In the genomic region with DNA sequence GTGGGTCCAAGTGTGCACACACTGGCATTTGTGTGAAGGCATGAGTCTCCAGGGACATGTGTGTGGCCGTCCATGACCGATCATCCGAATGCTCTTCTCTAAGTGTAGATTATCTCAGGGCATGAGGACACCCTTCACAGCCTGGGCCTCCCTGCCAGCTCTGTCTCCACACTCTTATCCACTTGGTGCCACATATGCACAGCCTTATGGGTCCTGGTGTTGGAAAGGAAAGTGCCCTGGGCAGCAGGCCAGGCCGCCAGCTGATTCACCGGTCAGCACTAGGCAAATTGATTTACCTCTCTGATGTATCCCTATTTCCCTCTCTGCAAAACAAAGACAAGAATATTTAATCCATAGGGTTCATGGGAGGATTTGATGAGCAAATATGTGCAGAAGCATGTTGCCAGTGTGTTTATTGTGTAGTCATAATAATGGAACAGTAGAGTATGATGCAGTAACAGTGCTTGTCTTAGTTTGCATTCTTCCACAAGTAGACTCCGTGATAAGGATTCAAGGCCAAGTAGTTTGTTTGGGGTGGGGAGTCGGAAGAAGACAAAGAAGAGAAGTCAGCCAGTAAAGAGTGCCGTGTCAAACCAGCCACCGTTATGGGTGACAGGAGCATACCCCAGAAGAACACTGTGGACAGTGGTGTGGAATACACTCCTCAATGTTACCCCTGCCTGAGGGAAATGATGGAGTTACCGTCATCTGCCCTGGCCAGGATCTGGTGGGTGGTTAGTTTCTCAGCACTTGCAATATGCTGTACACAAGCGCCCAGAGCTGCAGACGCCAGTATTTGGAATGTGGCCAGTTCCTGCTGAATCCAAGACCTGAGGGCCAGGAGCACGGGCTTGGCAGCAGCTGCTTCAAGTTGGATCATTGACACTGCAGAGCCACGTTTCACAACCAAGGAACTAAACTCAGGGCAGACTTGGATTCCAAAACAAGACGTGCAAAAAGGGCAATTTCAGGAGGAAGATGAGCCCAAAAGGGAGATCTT, we compare ENCODE assay signal across 10 cellular contexts.
DNase-seq lines count a peak whose midpoint lies in the region; ATAC-seq, FAIRE-seq and TF ChIP-seq lines count a peak whose summit lies in the region.
"Had no signal": no experiment of that assay in that cellular context is flagged by ENCODE, and none has a peak within 500 bp of the region (broad histone marks: within the 10 kb centered on the region; RNA-seq: fewer than 3 reads in every experiment).

No MANE protein-coding gene starts in this region.

- intact Hi-C loops in HepG2 (cut with micrococcal nuclease; ENCODE audit: unreplicated experiment) = no loop called here
- intact Hi-C loops in mammary epithelial cell (cut with micrococcal nuclease) = no loop called here

- no peaks in the 10 kb centered on the region for H4K20me1 ChIP-seq in HepG2 (ENCODE audit: insufficient read depth, low read length)
- no peaks in the 10 kb centered on the region for H4K20me1 ChIP-seq in mammary epithelial cell (ENCODE audit: insufficient read depth, low read length)

- POLR2A ChIA-PET in HepG2 (lab: Yijun Ruan, JAX) = no interaction called here

- peaks cover 2 to 11% (median 5%) of the 10 kb centered on the region in 4 donors for H3K4me1 ChIP-seq in liver (ENCODE audit: control insufficient read depth in 4 of 4, insufficient read depth in 4 of 4, low read length in 3 of 4)
- no peaks in the 10 kb centered on the region for H3K4me1 ChIP-seq in HepG2 (ENCODE audit: insufficient read depth, low read length)
- H3K4me1 ChIP-seq in mammary epithelial cell (ENCODE audit: insufficient read depth, low read length) = no peaks in the 10 kb centered on the region

- CTCF ChIA-PET in HepG2 (lab: Yijun Ruan, JAX; ENCODE audit: low intra/inter-chr PET ratio, low total read pairs) (no interaction called here), mammary epithelial cell (lab: Charles Lee; ENCODE audit: low non-redundant PET) (no interaction called here)

- H3K4me2 ChIP-seq in HepG2 (ENCODE audit: low read depth, low read length) = no peak overlapping the region
- no peak overlapping the region for H3K4me2 ChIP-seq in mammary epithelial cell (ENCODE audit: insufficient read depth, low read depth, low read length)

- WGBS in liver = 55% methylated on average over 15 of the region's 15 CpGs
- 70% methylated on average over 15 of the region's 15 CpGs for WGBS in HepG2 (ENCODE audit: low lambda C conversion rate)
- 31% methylated on average over 14 of the region's 15 CpGs for WGBS in mammary epithelial cell (ENCODE audit: low coverage, missing lambda C conversion rate)

- in situ Hi-C loops in HepG2 (cut with HindIII; ENCODE audit: extremely low pct_ligation_motif_present, low pct_unique_long_range_greater_than_20kb) = no loop called here
- in situ Hi-C loops in mammary epithelial cell (cut with MboI; ENCODE audit: low sequenced_read_pairs in 2 of 2) = no loop called here

- dilution Hi-C loops in mammary epithelial cell (cut with HindIII; ENCODE audit: low sequenced_read_pairs) = no loop called here

- no peak for TF ChIP-seq EP300 in HepG2 (IDR thresholded peaks at IDR 0.05; ENCODE audit: low read depth in 2 of 2, low read length in 2 of 2)
- no peak for TF ChIP-seq EP300 in HepG2 (CRISPR knock-in tag; IDR thresholded peaks at IDR 0.05; ENCODE audit: borderline replicate concordance)

- H3K79me2 ChIP-seq in HepG2 (ENCODE audit: insufficient read depth, low read length) (no peaks in the 10 kb centered on the region), mammary epithelial cell (ENCODE audit: insufficient read depth, low read length) (no peaks in the 10 kb centered on the region)

- H3K36me3 ChIP-seq in liver (ENCODE audit: control insufficient read depth in 4 of 4, insufficient read depth in 3 of 4, low read depth in 1 of 4, low read length in 3 of 4) = no peaks in the 10 kb centered on the region
- no peaks in the 10 kb centered on the region for H3K36me3 ChIP-seq in HepG2 (replicated peaks in 1 of 2; ENCODE audit: control insufficient read depth in 1 of 2, insufficient read depth in 2 of 2, low read length in 2 of 2)
- H3K36me3 ChIP-seq in mammary epithelial cell (ENCODE audit: insufficient read depth, low read length) = no peaks in the 10 kb centered on the region
- H3K36me3 ChIP-seq: neutrophil had no signal

- TF ChIP-seq POLR2A in HepG2 (IDR thresholded peaks at IDR 0.05; ENCODE audit: insufficient read depth in 1 of 2, low read depth in 2 of 2, low read length in 2 of 2) = no peak

- H3K9me3 ChIP-seq in liver (ENCODE audit: control insufficient read depth in 4 of 4, low read length in 3 of 4) = no peaks in the 10 kb centered on the region
- H3K9me3 ChIP-seq in HepG2 (ENCODE audit: low read length) = no peaks in the 10 kb centered on the region
- no peaks in the 10 kb centered on the region for H3K9me3 ChIP-seq in mammary epithelial cell (replicated peaks; ENCODE audit: insufficient read depth, low read length)
- H3K9me3 ChIP-seq: neutrophil had no signal

- DNase-seq in HepG2 (ENCODE audit: low spot score) = no peak
- peak; percentile 27 for DNase-seq in mammary epithelial cell
- peak; percentile 69 for DNase-seq in left lobe of liver (ENCODE audit: low spot score)
- no peak for DNase-seq in activated CD4-positive, alpha-beta T cell treated with anti-CD3 and anti-CD28 coated beads for 48 hours

- no peak overlapping the region for H3K9ac ChIP-seq in liver (ENCODE audit: low read depth in 1 of 2, low read length in 2 of 2)
- H3K9ac ChIP-seq in HepG2 (ENCODE audit: insufficient read depth, low read depth, low read length) = no peak overlapping the region
- no peak overlapping the region for H3K9ac ChIP-seq in mammary epithelial cell (ENCODE audit: insufficient read depth, low read length)

- H2AFZ ChIP-seq in HepG2 (ENCODE audit: low read length) (no peak overlapping the region), mammary epithelial cell (ENCODE audit: low read depth, low read length) (no peak overlapping the region)

- TF ChIP-seq RAD21 in liver (IDR thresholded peaks at IDR 0.05) (no peak), HepG2 (CRISPR knock-in tag; IDR thresholded peaks at IDR 0.05) (no peak)

- H3K4me3 ChIP-seq in liver (ENCODE audit: low read depth in 1 of 3, low read length in 3 of 3) = no peak overlapping the region
- no peak overlapping the region for H3K4me3 ChIP-seq in HepG2 (replicated peaks in 1 of 3; ENCODE audit: insufficient read depth in 1 of 3, low read depth in 2 of 3, low read length in 3 of 3)
- no peak overlapping the region for H3K4me3 ChIP-seq in mammary epithelial cell (replicated peaks in 1 of 3; ENCODE audit: insufficient read depth in 1 of 3, low read depth in 2 of 3, low read length in 3 of 3)

- no peak for FAIRE-seq in HepG2 (lab: Jason Lieb, UNC)

- TF ChIP-seq CTCF in liver (IDR thresholded peaks at IDR 0.05; ENCODE audit: low read depth, low read length, missing input control) (no peak), HepG2 (CRISPR knock-in tag; IDR thresholded peaks at IDR 0.05) (no peak), mammary epithelial cell (conservative IDR thresholded peaks at IDR 0.05 in 1 of 2, IDR thresholded peaks at IDR 0.05 in 1 of 2; ENCODE audit: extremely low read depth in 1 of 2, insufficient read depth in 1 of 2, low read depth in 1 of 2, low read length in 2 of 2) (no peak)

- no peak overlapping the region for H3K27ac ChIP-seq in liver (ENCODE audit: low read depth in 1 of 2, low read length in 2 of 2)
- H3K27ac ChIP-seq in HepG2 (ENCODE audit: extremely low read length, insufficient read depth, low read length) = no peak overlapping the region
- H3K27ac ChIP-seq in mammary epithelial cell (ENCODE audit: insufficient read depth, low read depth, low read length) = no peak overlapping the region
- H3K27ac ChIP-seq: HL-60, neutrophil had no signal

- BruUV-seq in HepG2 (replicated peaks; lab: Mats Ljungman, UMichigan) (no TSS peak), mammary epithelial cell (replicated peaks; lab: Mats Ljungman, UMichigan) (no TSS peak)

- ATAC-seq in HepG2 (no peak), left lobe of liver (peak; percentile 84), HG02885 (IDR thresholded peaks at IDR 0.05; ENCODE audit: poor library complexity, unreplicated experiment) (no peak), GM21423 (IDR thresholded peaks at IDR 0.05; ENCODE audit: unreplicated experiment) (no peak), HG02798 (IDR thresholded peaks at IDR 0.05; ENCODE audit: poor library complexity, unreplicated experiment) (no peak)

- no peaks in the 10 kb centered on the region for H3K27me3 ChIP-seq in liver (ENCODE audit: control insufficient read depth in 4 of 4, insufficient read depth in 4 of 4, low read length in 3 of 4)
- no peaks in the 10 kb centered on the region for H3K27me3 ChIP-seq in HepG2 (ENCODE audit: control insufficient read depth in 1 of 2, insufficient read depth in 2 of 2, low read length in 2 of 2)
- H3K27me3 ChIP-seq in mammary epithelial cell (ENCODE audit: insufficient read depth, low read length) = no peaks in the 10 kb centered on the region
- H3K27me3 ChIP-seq: neutrophil had no signal

TF ChIP-seq in liver, 16 proteins besides CTCF, POLR2A, EP300 and RAD21 (continues in another document):
- peak; percentile 9 for TF ChIP-seq FOXA2 (IDR thresholded peaks at IDR 0.05)

TF ChIP-seq in HepG2, 621 proteins besides CTCF, POLR2A, EP300 and RAD21 (continues in another document):
- no peak for TF ChIP-seq ZBTB20 (CRISPR knock-in tag; IDR thresholded peaks at IDR 0.05; ENCODE audit: borderline replicate concordance, low read depth)
- TF ChIP-seq, protein P1, sequence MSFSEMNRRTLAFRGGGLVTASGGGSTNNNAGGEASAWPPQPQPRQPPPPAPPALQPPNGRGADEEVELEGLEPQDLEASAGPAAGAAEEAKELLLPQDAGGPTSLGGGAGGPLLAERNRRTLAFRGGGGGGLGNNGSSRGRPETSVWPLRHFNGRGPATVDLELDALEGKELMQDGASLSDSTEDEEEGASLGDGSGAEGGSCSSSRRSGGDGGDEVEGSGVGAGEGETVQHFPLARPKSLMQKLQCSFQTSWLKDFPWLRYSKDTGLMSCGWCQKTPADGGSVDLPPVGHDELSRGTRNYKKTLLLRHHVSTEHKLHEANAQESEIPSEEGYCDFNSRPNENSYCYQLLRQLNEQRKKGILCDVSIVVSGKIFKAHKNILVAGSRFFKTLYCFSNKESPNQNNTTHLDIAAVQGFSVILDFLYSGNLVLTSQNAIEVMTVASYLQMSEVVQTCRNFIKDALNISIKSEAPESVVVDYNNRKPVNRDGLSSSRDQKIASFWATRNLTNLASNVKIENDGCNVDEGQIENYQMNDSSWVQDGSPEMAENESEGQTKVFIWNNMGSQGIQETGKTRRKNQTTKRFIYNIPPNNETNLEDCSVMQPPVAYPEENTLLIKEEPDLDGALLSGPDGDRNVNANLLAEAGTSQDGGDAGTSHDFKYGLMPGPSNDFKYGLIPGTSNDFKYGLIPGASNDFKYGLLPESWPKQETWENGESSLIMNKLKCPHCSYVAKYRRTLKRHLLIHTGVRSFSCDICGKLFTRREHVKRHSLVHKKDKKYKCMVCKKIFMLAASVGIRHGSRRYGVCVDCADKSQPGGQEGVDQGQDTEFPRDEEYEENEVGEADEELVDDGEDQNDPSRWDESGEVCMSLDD (CRISPR knock-in tag; IDR thresholded peaks at IDR 0.05; ENCODE audit: borderline replicate concordance) = no peak
- no peak for TF ChIP-seq STAG1 (CRISPR knock-in tag; IDR thresholded peaks at IDR 0.05)
- TF ChIP-seq PRMT3 (CRISPR knock-in tag; IDR thresholded peaks at IDR 0.05; ENCODE audit: borderline replicate concordance, low read depth) = no peak
- TF ChIP-seq ZNF496 (CRISPR knock-in tag; IDR thresholded peaks at IDR 0.05; ENCODE audit: insufficient replicate concordance) = no peak

Comparison
In these comparisons a context has a peak if more than half of its experiments do, and no peak if none do; other contexts are left out.
1. DNase-seq: peak in mammary epithelial cell (single experiment) and left lobe of liver (single experiment); none in HepG2 (single experiment) and activated CD4-positive, alpha-beta T cell treated with anti-CD3 and anti-CD28 coated beads for 48 hours (single experiment).